In the genomic region with DNA sequence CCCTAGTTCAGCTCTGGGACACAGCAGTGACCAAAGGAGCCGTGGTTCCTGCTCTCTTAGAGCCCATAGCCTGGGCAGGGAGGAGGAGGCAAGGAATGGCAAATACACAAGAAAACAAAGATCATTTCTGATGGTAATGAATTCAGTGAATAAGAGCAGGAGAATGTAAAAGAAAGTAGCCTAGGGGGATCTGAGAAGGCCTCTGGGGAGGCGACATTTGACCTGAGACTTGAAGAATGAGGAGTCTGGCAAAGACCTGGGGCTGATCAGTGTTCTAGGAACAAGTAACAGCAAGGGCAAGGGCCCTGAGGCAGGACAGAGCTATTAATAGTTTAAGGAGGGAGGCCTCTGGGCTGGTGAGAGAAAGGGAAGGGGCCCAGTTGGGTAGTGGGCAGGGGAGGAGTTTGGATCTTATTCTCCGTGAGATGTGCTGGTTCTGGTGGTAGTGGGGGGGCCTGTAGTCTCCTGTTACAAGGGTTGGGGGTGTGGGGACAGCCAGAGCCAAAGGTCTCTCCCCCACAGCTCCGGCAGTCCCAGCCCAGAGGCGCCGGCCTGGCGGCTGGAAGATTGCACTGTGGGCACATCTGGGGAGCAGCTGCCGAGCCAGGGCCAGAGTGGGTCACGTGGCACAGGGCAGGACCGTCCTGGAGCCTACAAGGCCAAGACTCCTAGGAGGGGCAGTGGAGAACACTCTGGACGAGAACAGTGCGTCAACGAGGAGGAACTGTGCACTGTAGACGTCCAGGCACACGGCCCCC, we compare ENCODE assay signal across 1 cellular context.
TF ChIP-seq lines count a peak whose summit lies in the region.

No MANE protein-coding gene starts in this region.

TF ChIP-seq in K562, 482 proteins besides CTCF, POLR2A, EP300 and RAD21 (continues in another document):
- TF ChIP-seq, protein P1, sequence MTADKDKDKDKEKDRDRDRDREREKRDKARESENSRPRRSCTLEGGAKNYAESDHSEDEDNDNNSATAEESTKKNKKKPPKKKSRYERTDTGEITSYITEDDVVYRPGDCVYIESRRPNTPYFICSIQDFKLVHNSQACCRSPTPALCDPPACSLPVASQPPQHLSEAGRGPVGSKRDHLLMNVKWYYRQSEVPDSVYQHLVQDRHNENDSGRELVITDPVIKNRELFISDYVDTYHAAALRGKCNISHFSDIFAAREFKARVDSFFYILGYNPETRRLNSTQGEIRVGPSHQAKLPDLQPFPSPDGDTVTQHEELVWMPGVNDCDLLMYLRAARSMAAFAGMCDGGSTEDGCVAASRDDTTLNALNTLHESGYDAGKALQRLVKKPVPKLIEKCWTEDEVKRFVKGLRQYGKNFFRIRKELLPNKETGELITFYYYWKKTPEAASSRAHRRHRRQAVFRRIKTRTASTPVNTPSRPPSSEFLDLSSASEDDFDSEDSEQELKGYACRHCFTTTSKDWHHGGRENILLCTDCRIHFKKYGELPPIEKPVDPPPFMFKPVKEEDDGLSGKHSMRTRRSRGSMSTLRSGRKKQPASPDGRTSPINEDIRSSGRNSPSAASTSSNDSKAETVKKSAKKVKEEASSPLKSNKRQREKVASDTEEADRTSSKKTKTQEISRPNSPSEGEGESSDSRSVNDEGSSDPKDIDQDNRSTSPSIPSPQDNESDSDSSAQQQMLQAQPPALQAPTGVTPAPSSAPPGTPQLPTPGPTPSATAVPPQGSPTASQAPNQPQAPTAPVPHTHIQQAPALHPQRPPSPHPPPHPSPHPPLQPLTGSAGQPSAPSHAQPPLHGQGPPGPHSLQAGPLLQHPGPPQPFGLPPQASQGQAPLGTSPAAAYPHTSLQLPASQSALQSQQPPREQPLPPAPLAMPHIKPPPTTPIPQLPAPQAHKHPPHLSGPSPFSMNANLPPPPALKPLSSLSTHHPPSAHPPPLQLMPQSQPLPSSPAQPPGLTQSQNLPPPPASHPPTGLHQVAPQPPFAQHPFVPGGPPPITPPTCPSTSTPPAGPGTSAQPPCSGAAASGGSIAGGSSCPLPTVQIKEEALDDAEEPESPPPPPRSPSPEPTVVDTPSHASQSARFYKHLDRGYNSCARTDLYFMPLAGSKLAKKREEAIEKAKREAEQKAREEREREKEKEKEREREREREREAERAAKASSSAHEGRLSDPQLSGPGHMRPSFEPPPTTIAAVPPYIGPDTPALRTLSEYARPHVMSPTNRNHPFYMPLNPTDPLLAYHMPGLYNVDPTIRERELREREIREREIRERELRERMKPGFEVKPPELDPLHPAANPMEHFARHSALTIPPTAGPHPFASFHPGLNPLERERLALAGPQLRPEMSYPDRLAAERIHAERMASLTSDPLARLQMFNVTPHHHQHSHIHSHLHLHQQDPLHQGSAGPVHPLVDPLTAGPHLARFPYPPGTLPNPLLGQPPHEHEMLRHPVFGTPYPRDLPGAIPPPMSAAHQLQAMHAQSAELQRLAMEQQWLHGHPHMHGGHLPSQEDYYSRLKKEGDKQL (CRISPR knock-in tag; IDR thresholded peaks at IDR 0.05; ENCODE audit: borderline replicate concordance): no peak
- TF ChIP-seq CHD1 (IDR thresholded peaks at IDR 0.05; ENCODE audit: low read length) (no peak), TRIM24 (IDR thresholded peaks at IDR 0.05) (no peak), RBM39 (optimal IDR thresholded peaks at IDR 0.05; ENCODE audit: low read depth, low read length) (no peak), SMAD4 (CRISPR knock-in tag; conservative IDR thresholded peaks at IDR 0.05) (peak; percentile 57; the same call in 1 of the 2 replicates), RFX7 (CRISPR knock-in tag; IDR thresholded peaks at IDR 0.05) (no peak), U2AF2 (optimal IDR thresholded peaks at IDR 0.05; ENCODE audit: low read depth, low read length) (no peak), CREBBP (IDR thresholded peaks at IDR 0.05; ENCODE audit: low read depth, low read length) (no peak), NR2C2 (CRISPR knock-in tag; IDR thresholded peaks at IDR 0.05) (no peak), NR2C2 (tag; IDR thresholded peaks at IDR 0.05) (no peak), DPF2 (IDR thresholded peaks at IDR 0.05) (0 out of 2 replicates have a peak, but pooled peaks have one; percentile 30), PTRF (tag; IDR thresholded peaks at IDR 0.05) (no peak), FOXA1 (IDR thresholded peaks at IDR 0.05; ENCODE audit: borderline replicate concordance) (no peak), BHLHE40 (IDR thresholded peaks at IDR 0.05; ENCODE audit: low read length) (peak; percentile 22), ZBTB17 (CRISPR knock-in tag; IDR thresholded peaks at IDR 0.05) (no peak), SIRT6 (IDR thresholded peaks at IDR 0.05; ENCODE audit: low read depth, low read length) (no peak), SNIP1 (IDR thresholded peaks at IDR 0.05; ENCODE audit: low read depth) (no peak), KDM1A (IDR thresholded peaks at IDR 0.05) (peak; percentile 35 to 60; a peak in 1 of 4 replicates), NFIC (IDR thresholded peaks at IDR 0.05) (no peak), NEUROD1 (IDR thresholded peaks at IDR 0.05; ENCODE audit: borderline replicate concordance, low read depth, low read length, partially characterized antibody) (no peak), ZNF146 (CRISPR knock-in tag; IDR thresholded peaks at IDR 0.05; ENCODE audit: unreplicated experiment) (no peak), CHD4 (IDR thresholded peaks at IDR 0.05; ENCODE audit: insufficient read depth, insufficient replicate concordance, low read depth, low read length, poor library complexity, severe bottlenecking) (peak; percentile 71), ZNF143 (CRISPR knock-in tag; IDR thresholded peaks at IDR 0.05) (no peak), CAMTA2 (CRISPR knock-in tag; conservative IDR thresholded peaks at IDR 0.05) (no peak), RNF2 (IDR thresholded peaks at IDR 0.05) (no peak), PRPF4 (IDR thresholded peaks at IDR 0.05; ENCODE audit: insufficient read depth, low read depth, low read length, poor library complexity, severe bottlenecking) (no peak), MEIS2 (IDR thresholded peaks at IDR 0.05; ENCODE audit: partially characterized antibody) (no peak), FOXK2 (conservative IDR thresholded peaks at IDR 0.05 in 1 of 2, IDR thresholded peaks at IDR 0.05 in 1 of 2; ENCODE audit: low read depth in 2 of 2) (0 out of 4 replicates have a peak, but pooled peaks of 1 of the 2 experiments have one; percentile 21)
- TF ChIP-seq, protein P2, sequence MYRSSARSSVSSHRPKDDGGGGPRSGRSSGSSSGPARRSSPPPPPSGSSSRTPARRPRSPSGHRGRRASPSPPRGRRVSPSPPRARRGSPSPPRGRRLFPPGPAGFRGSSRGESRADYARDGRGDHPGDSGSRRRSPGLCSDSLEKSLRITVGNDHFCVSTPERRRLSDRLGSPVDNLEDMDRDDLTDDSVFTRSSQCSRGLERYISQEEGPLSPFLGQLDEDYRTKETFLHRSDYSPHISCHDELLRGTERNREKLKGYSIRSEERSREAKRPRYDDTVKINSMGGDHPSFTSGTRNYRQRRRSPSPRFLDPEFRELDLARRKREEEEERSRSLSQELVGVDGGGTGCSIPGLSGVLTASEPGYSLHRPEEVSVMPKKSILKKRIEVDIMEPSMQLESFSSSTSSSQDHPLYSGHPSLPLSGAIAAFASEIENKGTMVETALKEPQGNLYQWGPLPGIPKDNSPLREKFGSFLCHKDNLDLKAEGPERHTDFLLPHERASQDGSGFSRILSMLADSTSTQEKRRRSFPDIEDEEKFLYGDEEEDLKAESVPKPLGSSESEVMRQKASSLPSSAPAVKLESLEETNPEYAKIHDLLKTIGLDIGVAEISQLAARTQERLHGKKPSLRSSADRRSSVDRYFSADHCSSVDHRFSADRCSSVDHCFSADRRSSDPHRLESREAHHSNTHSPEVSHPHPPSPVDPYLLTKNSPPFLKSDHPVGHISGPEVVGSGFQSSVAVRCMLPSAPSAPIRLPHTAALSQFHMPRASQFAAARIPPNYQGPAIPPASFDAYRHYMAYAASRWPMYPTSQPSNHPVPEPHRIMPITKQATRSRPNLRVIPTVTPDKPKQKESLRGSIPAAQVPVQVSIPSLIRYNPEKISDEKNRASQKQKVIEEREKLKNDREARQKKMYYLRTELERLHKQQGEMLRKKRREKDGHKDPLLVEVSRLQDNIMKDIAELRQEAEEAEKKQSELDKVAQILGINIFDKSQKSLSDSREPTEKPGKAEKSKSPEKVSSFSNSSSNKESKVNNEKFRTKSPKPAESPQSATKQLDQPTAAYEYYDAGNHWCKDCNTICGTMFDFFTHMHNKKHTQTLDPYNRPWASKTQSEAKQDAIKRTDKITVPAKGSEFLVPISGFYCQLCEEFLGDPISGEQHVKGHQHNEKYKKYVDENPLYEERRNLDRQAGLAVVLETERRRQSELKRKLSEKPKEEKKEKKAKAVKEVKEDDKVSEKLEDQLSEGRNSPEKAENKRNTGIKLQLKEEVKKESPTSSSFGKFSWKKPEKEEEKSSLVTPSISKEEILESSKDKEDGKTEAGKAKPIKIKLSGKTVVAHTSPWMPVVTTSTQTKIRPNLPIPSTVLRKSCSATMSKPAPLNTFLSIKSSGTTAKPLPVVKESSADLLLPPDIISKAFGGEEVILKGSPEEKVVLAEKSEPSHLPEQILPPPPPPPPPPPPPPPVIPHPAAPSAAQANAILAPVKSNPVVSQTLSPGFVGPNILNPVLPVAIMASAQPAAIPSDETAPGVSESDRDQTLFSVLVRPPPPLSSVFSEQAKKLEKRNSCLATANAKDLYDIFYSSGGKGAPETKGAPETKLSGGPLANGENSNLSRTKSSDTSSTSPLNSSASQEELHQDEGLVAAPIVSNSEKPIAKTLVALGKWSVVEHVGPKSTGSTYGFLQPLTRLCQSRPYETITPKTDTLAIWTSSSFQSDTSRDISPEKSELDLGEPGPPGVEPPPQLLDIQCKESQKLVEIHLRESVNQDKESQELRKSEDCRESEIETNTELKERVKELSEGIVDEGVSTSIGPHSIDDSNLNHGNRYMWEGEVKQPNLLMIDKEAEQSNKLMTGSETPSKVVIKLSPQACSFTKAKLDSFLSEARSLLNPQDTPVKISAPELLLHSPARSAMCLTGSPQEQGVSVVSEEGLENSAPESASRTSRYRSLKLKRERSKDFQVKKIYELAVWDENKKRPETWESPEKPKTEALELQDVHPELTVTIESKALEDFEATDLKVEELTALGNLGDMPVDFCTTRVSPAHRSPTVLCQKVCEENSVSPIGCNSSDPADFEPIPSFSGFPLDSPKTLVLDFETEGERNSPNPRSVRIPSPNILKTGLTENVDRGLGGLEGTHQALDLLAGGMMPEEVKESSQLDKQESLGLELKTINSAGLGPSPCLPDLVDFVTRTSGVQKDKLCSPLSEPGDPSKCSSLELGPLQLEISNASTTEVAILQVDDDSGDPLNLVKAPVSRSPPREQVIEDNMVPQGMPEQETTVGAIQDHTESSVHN (IDR thresholded peaks at IDR 0.05; ENCODE audit: borderline replicate concordance in 1 of 2, low read depth in 1 of 2): no peak
- TF ChIP-seq, protein P3, sequence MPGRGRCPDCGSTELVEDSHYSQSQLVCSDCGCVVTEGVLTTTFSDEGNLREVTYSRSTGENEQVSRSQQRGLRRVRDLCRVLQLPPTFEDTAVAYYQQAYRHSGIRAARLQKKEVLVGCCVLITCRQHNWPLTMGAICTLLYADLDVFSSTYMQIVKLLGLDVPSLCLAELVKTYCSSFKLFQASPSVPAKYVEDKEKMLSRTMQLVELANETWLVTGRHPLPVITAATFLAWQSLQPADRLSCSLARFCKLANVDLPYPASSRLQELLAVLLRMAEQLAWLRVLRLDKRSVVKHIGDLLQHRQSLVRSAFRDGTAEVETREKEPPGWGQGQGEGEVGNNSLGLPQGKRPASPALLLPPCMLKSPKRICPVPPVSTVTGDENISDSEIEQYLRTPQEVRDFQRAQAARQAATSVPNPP (IDR thresholded peaks at IDR 0.05; ENCODE audit: borderline replicate concordance, insufficient read depth, insufficient read length): no peak
- TF ChIP-seq, protein P4, sequence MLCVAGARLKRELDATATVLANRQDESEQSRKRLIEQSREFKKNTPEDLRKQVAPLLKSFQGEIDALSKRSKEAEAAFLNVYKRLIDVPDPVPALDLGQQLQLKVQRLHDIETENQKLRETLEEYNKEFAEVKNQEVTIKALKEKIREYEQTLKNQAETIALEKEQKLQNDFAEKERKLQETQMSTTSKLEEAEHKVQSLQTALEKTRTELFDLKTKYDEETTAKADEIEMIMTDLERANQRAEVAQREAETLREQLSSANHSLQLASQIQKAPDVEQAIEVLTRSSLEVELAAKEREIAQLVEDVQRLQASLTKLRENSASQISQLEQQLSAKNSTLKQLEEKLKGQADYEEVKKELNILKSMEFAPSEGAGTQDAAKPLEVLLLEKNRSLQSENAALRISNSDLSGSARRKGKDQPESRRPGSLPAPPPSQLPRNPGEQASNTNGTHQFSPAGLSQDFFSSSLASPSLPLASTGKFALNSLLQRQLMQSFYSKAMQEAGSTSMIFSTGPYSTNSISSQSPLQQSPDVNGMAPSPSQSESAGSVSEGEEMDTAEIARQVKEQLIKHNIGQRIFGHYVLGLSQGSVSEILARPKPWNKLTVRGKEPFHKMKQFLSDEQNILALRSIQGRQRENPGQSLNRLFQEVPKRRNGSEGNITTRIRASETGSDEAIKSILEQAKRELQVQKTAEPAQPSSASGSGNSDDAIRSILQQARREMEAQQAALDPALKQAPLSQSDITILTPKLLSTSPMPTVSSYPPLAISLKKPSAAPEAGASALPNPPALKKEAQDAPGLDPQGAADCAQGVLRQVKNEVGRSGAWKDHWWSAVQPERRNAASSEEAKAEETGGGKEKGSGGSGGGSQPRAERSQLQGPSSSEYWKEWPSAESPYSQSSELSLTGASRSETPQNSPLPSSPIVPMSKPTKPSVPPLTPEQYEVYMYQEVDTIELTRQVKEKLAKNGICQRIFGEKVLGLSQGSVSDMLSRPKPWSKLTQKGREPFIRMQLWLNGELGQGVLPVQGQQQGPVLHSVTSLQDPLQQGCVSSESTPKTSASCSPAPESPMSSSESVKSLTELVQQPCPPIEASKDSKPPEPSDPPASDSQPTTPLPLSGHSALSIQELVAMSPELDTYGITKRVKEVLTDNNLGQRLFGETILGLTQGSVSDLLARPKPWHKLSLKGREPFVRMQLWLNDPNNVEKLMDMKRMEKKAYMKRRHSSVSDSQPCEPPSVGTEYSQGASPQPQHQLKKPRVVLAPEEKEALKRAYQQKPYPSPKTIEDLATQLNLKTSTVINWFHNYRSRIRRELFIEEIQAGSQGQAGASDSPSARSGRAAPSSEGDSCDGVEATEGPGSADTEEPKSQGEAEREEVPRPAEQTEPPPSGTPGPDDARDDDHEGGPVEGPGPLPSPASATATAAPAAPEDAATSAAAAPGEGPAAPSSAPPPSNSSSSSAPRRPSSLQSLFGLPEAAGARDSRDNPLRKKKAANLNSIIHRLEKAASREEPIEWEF (CRISPR knock-in tag; IDR thresholded peaks at IDR 0.05): no peak
- TF ChIP-seq, protein P5, sequence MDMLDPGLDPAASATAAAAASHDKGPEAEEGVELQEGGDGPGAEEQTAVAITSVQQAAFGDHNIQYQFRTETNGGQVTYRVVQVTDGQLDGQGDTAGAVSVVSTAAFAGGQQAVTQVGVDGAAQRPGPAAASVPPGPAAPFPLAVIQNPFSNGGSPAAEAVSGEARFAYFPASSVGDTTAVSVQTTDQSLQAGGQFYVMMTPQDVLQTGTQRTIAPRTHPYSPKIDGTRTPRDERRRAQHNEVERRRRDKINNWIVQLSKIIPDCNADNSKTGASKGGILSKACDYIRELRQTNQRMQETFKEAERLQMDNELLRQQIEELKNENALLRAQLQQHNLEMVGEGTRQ (CRISPR knock-in tag; IDR thresholded peaks at IDR 0.05): peak; percentile 56
- TF ChIP-seq, protein P6, sequence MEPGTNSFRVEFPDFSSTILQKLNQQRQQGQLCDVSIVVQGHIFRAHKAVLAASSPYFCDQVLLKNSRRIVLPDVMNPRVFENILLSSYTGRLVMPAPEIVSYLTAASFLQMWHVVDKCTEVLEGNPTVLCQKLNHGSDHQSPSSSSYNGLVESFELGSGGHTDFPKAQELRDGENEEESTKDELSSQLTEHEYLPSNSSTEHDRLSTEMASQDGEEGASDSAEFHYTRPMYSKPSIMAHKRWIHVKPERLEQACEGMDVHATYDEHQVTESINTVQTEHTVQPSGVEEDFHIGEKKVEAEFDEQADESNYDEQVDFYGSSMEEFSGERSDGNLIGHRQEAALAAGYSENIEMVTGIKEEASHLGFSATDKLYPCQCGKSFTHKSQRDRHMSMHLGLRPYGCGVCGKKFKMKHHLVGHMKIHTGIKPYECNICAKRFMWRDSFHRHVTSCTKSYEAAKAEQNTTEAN (CRISPR knock-in tag; IDR thresholded peaks at IDR 0.05): no peak
